1 cellular context compared by ENCODE assay signal in genomic region chr1:212794561-212795014, GRCh38.
A peak's percentile ranks its signal among the peaks of the same experiment; 100 is the strongest.
TF ChIP-seq lines count a peak whose summit lies in the region.

No MANE protein-coding gene starts in this region.

TF ChIP-seq in K562, 482 proteins besides CTCF, POLR2A, EP300 and RAD21 (continued from another document and continues in another):
- no peak for TF ChIP-seq CUX1 (CRISPR knock-in tag; IDR thresholded peaks at IDR 0.05)
- no peak for TF ChIP-seq PHTF2 (CRISPR knock-in tag; IDR thresholded peaks at IDR 0.05)
- 0 out of 2 replicates have a peak, but pooled peaks have one; percentile 35 for TF ChIP-seq MTA1 (IDR thresholded peaks at IDR 0.05; ENCODE audit: borderline replicate concordance)
- TF ChIP-seq CCAR2 (IDR thresholded peaks at IDR 0.05; ENCODE audit: low read depth, low read length), result no peak
- TF ChIP-seq SMAD2 (IDR thresholded peaks at IDR 0.05; ENCODE audit: low read depth, low read length), result no peak
- no peak for TF ChIP-seq ZNF584 (CRISPR knock-in tag; IDR thresholded peaks at IDR 0.05; ENCODE audit: low read depth)
- TF ChIP-seq ZNF316 (IDR thresholded peaks at IDR 0.05), result no peak
- 0 out of 2 replicates have a peak, but pooled peaks have one; percentile 41 for TF ChIP-seq EHMT2 (IDR thresholded peaks at IDR 0.05)
- TF ChIP-seq SMAD1 (IDR thresholded peaks at IDR 0.05; ENCODE audit: low read depth, low read length, partially characterized antibody), result no peak
- TF ChIP-seq CHCHD3 (CRISPR knock-in tag; IDR thresholded peaks at IDR 0.05), result no peak
- 0 out of 4 replicates have a peak, but pooled peaks of 1 of the 2 experiments have one; percentile 17 for TF ChIP-seq HDAC1 (IDR thresholded peaks at IDR 0.05)
- TF ChIP-seq NFIC (IDR thresholded peaks at IDR 0.05), result no peak
- TF ChIP-seq ZNF512 (tag; IDR thresholded peaks at IDR 0.05), result peak; percentile 15; the same call in 1 of the 2 replicates
- TF ChIP-seq MNT (conservative IDR thresholded peaks at IDR 0.05), result no peak
- TF ChIP-seq RBM17 (IDR thresholded peaks at IDR 0.05; ENCODE audit: borderline replicate concordance, low read depth, low read length), result no peak
- TF ChIP-seq POLR2AphosphoS5 (IDR thresholded peaks at IDR 0.05; ENCODE audit: control insufficient read depth, insufficient read depth, low read depth, low read length), result no peak
- TF ChIP-seq SRSF7 (optimal IDR thresholded peaks at IDR 0.05; ENCODE audit: low read depth, low read length), result no peak
- TF ChIP-seq ESRRB (CRISPR knock-in tag; IDR thresholded peaks at IDR 0.05; ENCODE audit: borderline replicate concordance), result no peak
- no peak for TF ChIP-seq KDM1A (IDR thresholded peaks at IDR 0.05)
- no peak for TF ChIP-seq ZNF134 (CRISPR knock-in tag; conservative IDR thresholded peaks at IDR 0.05)
- no peak for TF ChIP-seq BRF1 (IDR thresholded peaks at IDR 0.05; ENCODE audit: borderline replicate concordance, extremely low read depth, insufficient read length)
- no peak for TF ChIP-seq CBFA2T2 (conservative IDR thresholded peaks at IDR 0.05)
- TF ChIP-seq CEBPG (CRISPR knock-in tag; IDR thresholded peaks at IDR 0.05), result no peak
- TF ChIP-seq CEBPG (tag; conservative IDR thresholded peaks at IDR 0.05 in 1 of 2, IDR thresholded peaks at IDR 0.05 in 1 of 2), result no peak
- TF ChIP-seq PRMT5 (CRISPR knock-in tag; IDR thresholded peaks at IDR 0.05), result no peak
- no peak for TF ChIP-seq ZNF583 (CRISPR knock-in tag; IDR thresholded peaks at IDR 0.05)
- no peak for TF ChIP-seq E2F8 (IDR thresholded peaks at IDR 0.05; ENCODE audit: low read depth, partially characterized antibody)
- TF ChIP-seq ZNF184 (CRISPR knock-in tag; IDR thresholded peaks at IDR 0.05), result no peak
- TF ChIP-seq FOXK2 (conservative IDR thresholded peaks at IDR 0.05 in 1 of 2, IDR thresholded peaks at IDR 0.05 in 1 of 2; ENCODE audit: low read depth in 2 of 2), result peak; percentile 58 to 74; a peak in 3 of 4 replicates
- no peak for TF ChIP-seq LCOR (CRISPR knock-in tag; IDR thresholded peaks at IDR 0.05)
- TF ChIP-seq ZNF311 (CRISPR knock-in tag; IDR thresholded peaks at IDR 0.05), result 0 out of 2 replicates have a peak, but pooled peaks have one; percentile 48
- TF ChIP-seq GTF2B (IDR thresholded peaks at IDR 0.05; ENCODE audit: extremely low read depth, insufficient read length), result no peak
- TF ChIP-seq HLTF (IDR thresholded peaks at IDR 0.05), result no peak
- peak; percentile 79; the same call in 1 of the 2 replicates for TF ChIP-seq SOX6 (IDR thresholded peaks at IDR 0.05)
- no peak for TF ChIP-seq NFXL1 (CRISPR knock-in tag; IDR thresholded peaks at IDR 0.05)
- no peak for TF ChIP-seq ZNF197 (CRISPR knock-in tag; IDR thresholded peaks at IDR 0.05; ENCODE audit: low read depth)
- TF ChIP-seq RBBP5 (IDR thresholded peaks at IDR 0.05; ENCODE audit: borderline replicate concordance, insufficient read depth, low read length, poor library complexity, severe bottlenecking), result no peak
- no peak for TF ChIP-seq TCF7 (IDR thresholded peaks at IDR 0.05; ENCODE audit: borderline replicate concordance)
- TF ChIP-seq GTF2A2 (tag; IDR thresholded peaks at IDR 0.05), result no peak
- no peak for TF ChIP-seq ZNF274 (IDR thresholded peaks at IDR 0.05; ENCODE audit: borderline replicate concordance, low read depth, low read length)
- no peak for TF ChIP-seq CREB5 (CRISPR knock-in tag; IDR thresholded peaks at IDR 0.05)
- no peak for TF ChIP-seq ZNF609 (CRISPR knock-in tag; IDR thresholded peaks at IDR 0.05; ENCODE audit: borderline replicate concordance)
- TF ChIP-seq MAFF (IDR thresholded peaks at IDR 0.05; ENCODE audit: low read length), result no peak
- no peak for TF ChIP-seq SRF (CRISPR knock-in tag; IDR thresholded peaks at IDR 0.05)
- TF ChIP-seq ZNF280A (IDR thresholded peaks at IDR 0.05; ENCODE audit: low read depth, partially characterized antibody), result no peak
- TF ChIP-seq FUS (optimal IDR thresholded peaks at IDR 0.05; ENCODE audit: low read depth, low read length), result no peak
- no peak for TF ChIP-seq TEAD1 (CRISPR knock-in tag; IDR thresholded peaks at IDR 0.05)
- TF ChIP-seq ZNF444 (CRISPR knock-in tag; IDR thresholded peaks at IDR 0.05), result no peak
- TF ChIP-seq SMAD3 (CRISPR knock-in tag; conservative IDR thresholded peaks at IDR 0.05), result no peak
